ENCODE assay signal across 7 cellular contexts in the genomic region with DNA sequence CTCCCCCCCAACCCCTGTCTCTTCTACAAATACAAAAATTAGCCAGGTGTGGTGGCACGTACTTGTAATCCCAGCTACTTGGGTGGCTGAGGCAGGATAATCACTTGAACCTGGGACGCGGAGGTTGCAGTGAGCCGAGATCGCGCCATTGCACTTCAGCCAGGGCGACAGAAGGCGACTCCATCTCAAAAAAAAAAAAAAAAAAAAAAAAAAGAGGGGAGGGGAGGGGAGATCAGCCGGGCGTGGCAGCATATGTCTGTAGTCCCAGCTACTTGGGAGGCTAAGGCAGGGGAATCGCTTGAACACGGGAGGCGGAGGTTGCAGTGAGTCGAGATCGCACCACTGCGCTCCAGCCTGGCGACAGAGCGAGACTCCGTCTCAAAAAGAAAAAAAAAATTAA. TPM values are rescaled to one million over a fixed set of nuclear protein-coding genes. Genes with fewer than 3 reads are reported as not detected.
DNase-seq lines count a peak whose midpoint lies in the region; ATAC-seq and TF ChIP-seq lines count a peak whose summit lies in the region.
"Not testable (repeated sequence)": the region's sequence is repeated elsewhere in the genome, so short reads cannot be mapped to it uniquely, and the experiment has no call there.

No MANE protein-coding gene starts in this region.

- peak; percentile 51 for DNase-seq in DMS53 (lab: John Stamatoyannopoulos, UW)
- peak; percentile 74 for DNase-seq in NCI-H2171 (lab: John Stamatoyannopoulos, UW)
- DNase-seq in NCI-H748 (lab: John Stamatoyannopoulos, UW; ENCODE audit: unreplicated experiment) = peak; percentile 27
- not testable (repeated sequence) for DNase-seq in RWPE1 (ENCODE audit: low spot score); fibroblast of villous mesenchyme (ENCODE audit: low read depth)
- DNase-seq in lower lobe of right lung = peak; percentile 13

- not testable (repeated sequence) for TF ChIP-seq CTCF in HEK293 (tag by site-specific recombination; IDR thresholded peaks at IDR 0.05); RWPE1 (conservative IDR thresholded peaks at IDR 0.05; ENCODE audit: low read depth); fibroblast of villous mesenchyme (IDR thresholded peaks at IDR 0.05; ENCODE audit: insufficient read depth, low read depth, low read length); lower lobe of right lung (IDR thresholded peaks at IDR 0.05)

- not testable (repeated sequence) for H3K36me3 ChIP-seq in HEK293 (ENCODE audit: control insufficient read depth in 2 of 2, insufficient read depth in 1 of 2, low read length in 2 of 2); lower lobe of right lung

- CTCF ChIA-PET in HEK293 (lab: Yijun Ruan, JAX) = interaction anchor here (0.7 to 1.5 kb wide), 2 partner anchors 12 to 826 kb away, joined by 4 to 5 read pairs; no protein-coding TSS in a partner anchor
- CTCF ChIA-PET in RWPE1 (lab: Yijun Ruan, JAX) = interaction anchor here (0.7 kb wide), 1 partner anchor 125 kb away, joined by 3 read pairs; a partner anchor contains a TSS

- not testable (repeated sequence) for H3K9me3 ChIP-seq in HEK293 (ENCODE audit: control insufficient read depth, insufficient read depth, low read depth, low read length); lower lobe of right lung

- POLR2A ChIA-PET in HEK293 (lab: Yijun Ruan, JAX) (interaction anchor here (0.6 to 0.7 kb wide), 3 partner anchors 14 to 876 kb away, joined by 4 to 5 read pairs (median 4); no protein-coding TSS in a partner anchor), RWPE1 (lab: Yijun Ruan, JAX; ENCODE audit: low non-redundant PET) (interaction anchor here (0.7 kb wide), 1 partner anchor 48 kb away, joined by 5 read pairs; no protein-coding TSS in a partner anchor)

- H3K4me3 ChIP-seq in HEK293 (ENCODE audit: low read depth, low read length); lower lobe of right lung: not testable (repeated sequence)
- H3K4me3 ChIP-seq in fibroblast of villous mesenchyme (ENCODE audit: low read depth, low read length) = peak overlapping the region; percentile 21

- H3K27me3 ChIP-seq in lower lobe of right lung (ENCODE audit: low read depth) = not testable (repeated sequence)

- ATAC-seq in lower lobe of right lung = not testable (repeated sequence)

- not testable (repeated sequence) for H3K4me1 ChIP-seq in HEK293 (ENCODE audit: control insufficient read depth, insufficient read depth, low read length)
- peaks cover 20% of the 10 kb centered on the region for H3K4me1 ChIP-seq in lower lobe of right lung

- intact Hi-C loops in lower lobe of right lung (cut with DNase I) = not testable (repeated sequence)

- not testable (repeated sequence) for H3K27ac ChIP-seq in HEK293 (ENCODE audit: extremely low read depth, low read depth, low read length); lower lobe of right lung
- peak overlapping the region; percentile 24; the same call in 1 of the 2 replicates for H3K27ac ChIP-seq in RWPE1

TF ChIP-seq in HEK293, 187 proteins besides CTCF, POLR2A, EP300 and RAD21:
- 0 out of 2 replicates have a peak, but pooled peaks have one; percentile 4 for TF ChIP-seq OSR2 (tag by site-specific recombination; IDR thresholded peaks at IDR 0.05)
TF ChIP-seq in HEK293: peak in this region for 1; not testable (repeated sequence) for 186.

RNA-seq across cellular contexts. Expression of a gene that starts 6.0 kb away (rescaled TPM):
- total RNA-seq in fibroblast of villous mesenchyme (15.5 and 23.7 TPM in 2 replicates), lower lobe of right lung (12.9 TPM)

RNA-seq across cellular contexts. Expression of a gene that starts 7.4 kb away (rescaled TPM):
- 5.6 and 6.1 TPM in 2 replicates for total RNA-seq in fibroblast of villous mesenchyme
- total RNA-seq in lower lobe of right lung = 77.0 TPM

RNA-seq across cellular contexts. Expression of a gene that starts 18.0 kb away (rescaled TPM):
- total RNA-seq in fibroblast of villous mesenchyme (5.5 and 12.5 TPM in 2 replicates), lower lobe of right lung (252 TPM)

RNA-seq across cellular contexts. Expression of a gene that starts 19.8 kb away (rescaled TPM):
- total RNA-seq in fibroblast of villous mesenchyme (6.0 and 8.4 TPM in 2 replicates), lower lobe of right lung (7.7 TPM)

RNA-seq across cellular contexts. Expression of a gene that starts 40.2 kb away (rescaled TPM):
- total RNA-seq in fibroblast of villous mesenchyme (12.9 and 19.0 TPM in 2 replicates), lower lobe of right lung (2.2 TPM)

Comparison
In these comparisons a context has a peak if more than half of its experiments do, and no peak if none do; other contexts are left out.
1. RNA of a gene that starts 7.4 kb away (total RNA-seq): 77.0 TPM in lower lobe of right lung (single experiment); 5.6 to 6.1 TPM in fibroblast of villous mesenchyme; every median in the first group is over 10 times any median in the second.
2. RNA of a gene that starts 18.0 kb away (total RNA-seq): 252 TPM in lower lobe of right lung (single experiment); 5.5 to 12.5 TPM in fibroblast of villous mesenchyme; every median in the first group is over 10 times any median in the second.